ENCODE assay signal across 18 cellular contexts in genomic region chr11:92702037-92702436, GRCh38.
"Had no signal": no experiment of that assay in that cellular context is flagged by ENCODE, and none has a peak within 500 bp of the region (broad histone marks: within the 10 kb centered on the region; RNA-seq: fewer than 3 reads in every experiment).

No MANE protein-coding gene starts in this region.

- DNase-seq: activated CD4-positive, alpha-beta T cell treated with anti-CD3 and anti-CD28 coated beads for 4 hours; activated CD8-positive, alpha-beta memory T cell treated with anti-CD3 and anti-CD28 coated beads, Interleukin-2, amount 50 U/mL, for 4 hours; activated CD8-positive, alpha-beta T cell treated with anti-CD3 and anti-CD28 coated beads for 36 hours; activated effector memory CD4-positive, alpha-beta T cell treated with anti-CD3 and anti-CD28 coated beads, Interleukin-2, amount 50 U/mL, for 16 hours; activated T-cell treated with anti-CD3 and anti-CD28 coated beads, Interleukin-2, amount 50 U/mL, for 48 hours; cortex of kidney; effector CD4-positive, alpha-beta T cell; gastrocnemius medialis; heart right ventricle; naive thymus-derived CD8-positive, alpha-beta T cell; stimulated activated CD4-positive, alpha-beta T cell treated with anti-CD3 and anti-CD28 coated beads, Interleukin-12 subunit alpha, Interleukin-12 subunit beta, amount 100 ng/mL, for 4 hours; T-helper 2 cell; uterus had no signal

- H3K4me1 ChIP-seq: gastrocnemius medialis, uterus had no signal

- H3K4me3 ChIP-seq: gastrocnemius medialis, heart right ventricle, uterus had no signal

- H3K27me3 ChIP-seq: gastrocnemius medialis, heart right ventricle, neutrophil, uterus had no signal

- ATAC-seq: activated CD8-positive, alpha-beta T cell treated with anti-CD3 and anti-CD28 coated beads for 36 hours; activated naive CD4-positive, alpha-beta T cell treated with anti-CD3 and anti-CD28 coated beads, Interleukin-2, amount 50 U/mL, for 72 hours; gastrocnemius medialis; heart right ventricle; left lobe of liver; naive thymus-derived CD8-positive, alpha-beta T cell; stimulated activated effector memory CD8-positive, alpha-beta T cell treated with anti-CD3 and anti-CD28 coated beads, Interleukin-12 subunit alpha, Interleukin-12 subunit beta, amount 100 ng/mL, for 72 hours; WTC11 had no signal

- H3K36me3 ChIP-seq: gastrocnemius medialis, heart right ventricle, neutrophil, uterus had no signal

- H3K27ac ChIP-seq: gastrocnemius medialis, heart right ventricle, neutrophil, uterus had no signal

- H3K9me3 ChIP-seq: gastrocnemius medialis, heart right ventricle, neutrophil, uterus had no signal
